In genomic region chr4:87121332-87122065, GRCh38 we compare ENCODE assay signal across 12 cellular contexts.
DNase-seq lines count a peak whose midpoint lies in the region; ATAC-seq and TF ChIP-seq lines count a peak whose summit lies in the region.
"Had no signal": no experiment of that assay in that cellular context is flagged by ENCODE, and none has a peak within 500 bp of the region (broad histone marks: within the 10 kb centered on the region; RNA-seq: fewer than 3 reads in every experiment).

No MANE protein-coding gene starts in this region.

- H3K9me3 Mint-ChIP-seq in nephron: no peaks in the 10 kb centered on the region
- H3K9me3 Mint-ChIP-seq in type B pancreatic cell: no peaks in the 10 kb centered on the region
- H3K9me3 Mint-ChIP-seq: activated T-helper 1 cell treated with anti-CD3 and anti-CD28 coated beads, Interleukin-12 subunit alpha, Interleukin-12 subunit beta, Interleukin-2, Interleukin-4 antibody, amounts not matched to agents 30 ng/mL and 10 ng/mL and 1 ng/mL, durations not matched to agents 14 hours and 24 hours and 36 hours; T-cell had no signal

- no peak for ATAC-seq in GM21526 (IDR thresholded peaks at IDR 0.05; ENCODE audit: low FRiP score, unreplicated experiment)
- ATAC-seq in HG02938 (IDR thresholded peaks at IDR 0.05; ENCODE audit: unreplicated experiment): no peak
- ATAC-seq in GM18909 (IDR thresholded peaks at IDR 0.05; ENCODE audit: poor library complexity, unreplicated experiment): no peak
- ATAC-seq: T-cell had no signal

- H3K4me3 ChIP-seq in cardiac muscle cell: no peak overlapping the region

- H3K4me1 ChIP-seq in cardiac muscle cell (ENCODE audit: low read depth): peaks cover 41% of the 10 kb centered on the region

- peaks cover 20% of the 10 kb centered on the region for H3K36me3 ChIP-seq in cardiac muscle cell

- no peaks in the 10 kb centered on the region for H3K27me3 ChIP-seq in cardiac muscle cell

- TF ChIP-seq CTCF in cardiac muscle cell (IDR thresholded peaks at IDR 0.05; ENCODE audit: low read depth, low read length) (no peak), nephron (IDR thresholded peaks at IDR 0.05; ENCODE audit: unreplicated experiment in 3 of 3) (no peak), type B pancreatic cell (conservative IDR thresholded peaks at IDR 0.05) (no peak)

- peak overlapping the region; percentile 60 to 67 (median 61) for H3K27ac Mint-ChIP-seq in nephron
- H3K27ac Mint-ChIP-seq in type B pancreatic cell: no peak overlapping the region
- H3K27ac Mint-ChIP-seq: activated T-helper 1 cell treated with anti-CD3 and anti-CD28 coated beads, Interleukin-12 subunit alpha, Interleukin-12 subunit beta, Interleukin-2, Interleukin-4 antibody, amounts not matched to agents 30 ng/mL and 10 ng/mL and 1 ng/mL, durations not matched to agents 14 hours and 24 hours and 36 hours; B cell had no signal

- H3K4me3 Mint-ChIP-seq in nephron: no peak overlapping the region
- H3K4me3 Mint-ChIP-seq in type B pancreatic cell: no peak overlapping the region
- H3K4me3 Mint-ChIP-seq: activated T-helper 1 cell treated with anti-CD3 and anti-CD28 coated beads, Interleukin-12 subunit alpha, Interleukin-12 subunit beta, Interleukin-2, Interleukin-4 antibody, amounts not matched to agents 30 ng/mL and 10 ng/mL and 1 ng/mL, durations not matched to agents 14 hours and 24 hours and 36 hours; B cell; T-cell had no signal

- intact Hi-C loops in cardiac septum (cut with DNase I): no loop called here

- H3K27ac ChIP-seq in cardiac muscle cell: peak overlapping the region; percentile 95
- H3K27ac ChIP-seq in epithelial cell of prostate: peak overlapping the region; percentile 88

- H3K9me3 ChIP-seq in cardiac muscle cell (ENCODE audit: low read depth): no peaks in the 10 kb centered on the region

- H3K36me3 Mint-ChIP-seq in nephron (ENCODE audit: low read depth) (peaks cover 62% of the 10 kb centered on the region), type B pancreatic cell (peaks cover 49% of the 10 kb centered on the region)

- no peaks in the 10 kb centered on the region for H3K27me3 Mint-ChIP-seq in nephron (ENCODE audit: low read depth)
- H3K27me3 Mint-ChIP-seq in type B pancreatic cell: no peaks in the 10 kb centered on the region
- H3K27me3 Mint-ChIP-seq: B cell, T-cell had no signal

- H3K4me1 Mint-ChIP-seq in nephron: peaks cover 56% of the 10 kb centered on the region
- H3K4me1 Mint-ChIP-seq in type B pancreatic cell (ENCODE audit: unreplicated experiment): peaks cover 46% of the 10 kb centered on the region

- DNase-seq in cardiac muscle cell (ENCODE audit: low read depth in 1 of 2, low spot score in 1 of 2): peak in 1 of 2 donors; percentile 17
- no peak for DNase-seq in cardiac septum (ENCODE audit: low spot score)
- peak; percentile 93 for DNase-seq in epithelial cell of prostate (ENCODE audit: low read depth, low spot score)
- no peak for DNase-seq in type B pancreatic cell (ENCODE audit: extremely low spot score, unreplicated experiment)
- DNase-seq: KG1, T-cell had no signal
